2 cellular contexts compared by ENCODE assay signal in the genomic region with DNA sequence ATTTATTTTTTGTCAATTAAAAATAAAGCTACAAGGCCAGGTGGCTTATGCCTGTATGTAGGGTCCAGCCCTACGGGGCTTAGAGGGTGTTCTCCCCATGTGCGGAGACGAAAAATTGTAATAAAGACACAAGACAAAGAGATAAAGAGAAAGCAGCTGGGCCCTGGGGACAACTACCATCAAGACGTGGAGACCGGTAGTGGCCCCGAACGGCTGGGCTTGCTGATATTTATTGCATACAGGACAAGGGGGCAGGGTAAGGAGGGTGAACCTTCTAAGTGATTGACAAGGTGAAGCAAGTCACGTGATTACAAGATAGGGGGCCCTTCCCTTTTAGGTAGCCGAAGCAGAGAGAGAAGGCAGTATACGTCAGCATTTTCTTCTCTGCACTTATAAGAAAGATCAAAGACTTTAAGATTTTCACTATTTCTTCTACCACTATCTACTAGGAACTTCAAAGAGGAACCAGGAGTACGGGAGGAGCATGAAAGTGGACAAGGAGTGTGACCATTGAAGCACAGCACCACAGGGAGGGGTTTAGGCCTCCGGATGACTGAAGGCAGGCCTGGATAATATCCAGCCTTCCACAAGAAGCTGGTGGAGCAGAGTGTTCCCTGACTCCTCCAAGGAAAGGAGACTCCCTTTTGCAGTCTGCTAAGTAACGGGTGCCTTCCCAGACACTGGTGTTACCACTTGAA.
A peak's percentile ranks its signal among the peaks of the same experiment; 100 is the strongest.
TF ChIP-seq lines count a peak whose summit lies in the region.

No MANE protein-coding gene starts in this region.

TF ChIP-seq in HCT116, 20 proteins besides CTCF, POLR2A, EP300 and RAD21:
- TF ChIP-seq TCF7L2 (IDR thresholded peaks at IDR 0.05; ENCODE audit: borderline replicate concordance, extremely low read depth, insufficient read depth, insufficient read length): peak; percentile 76

TF ChIP-seq in WTC11, 78 proteins besides CTCF, POLR2A, EP300 and RAD21:
- TF ChIP-seq, protein P1, sequence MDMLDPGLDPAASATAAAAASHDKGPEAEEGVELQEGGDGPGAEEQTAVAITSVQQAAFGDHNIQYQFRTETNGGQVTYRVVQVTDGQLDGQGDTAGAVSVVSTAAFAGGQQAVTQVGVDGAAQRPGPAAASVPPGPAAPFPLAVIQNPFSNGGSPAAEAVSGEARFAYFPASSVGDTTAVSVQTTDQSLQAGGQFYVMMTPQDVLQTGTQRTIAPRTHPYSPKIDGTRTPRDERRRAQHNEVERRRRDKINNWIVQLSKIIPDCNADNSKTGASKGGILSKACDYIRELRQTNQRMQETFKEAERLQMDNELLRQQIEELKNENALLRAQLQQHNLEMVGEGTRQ (CRISPR knock-in tag; IDR thresholded peaks at IDR 0.05): peak; percentile 34; the same call in 1 of the 2 replicates
TF ChIP-seq in WTC11: peak in this region for 1; not testable (repeated sequence) for 77.
